ENCODE assay signal across 8 cellular contexts in the genomic region with DNA sequence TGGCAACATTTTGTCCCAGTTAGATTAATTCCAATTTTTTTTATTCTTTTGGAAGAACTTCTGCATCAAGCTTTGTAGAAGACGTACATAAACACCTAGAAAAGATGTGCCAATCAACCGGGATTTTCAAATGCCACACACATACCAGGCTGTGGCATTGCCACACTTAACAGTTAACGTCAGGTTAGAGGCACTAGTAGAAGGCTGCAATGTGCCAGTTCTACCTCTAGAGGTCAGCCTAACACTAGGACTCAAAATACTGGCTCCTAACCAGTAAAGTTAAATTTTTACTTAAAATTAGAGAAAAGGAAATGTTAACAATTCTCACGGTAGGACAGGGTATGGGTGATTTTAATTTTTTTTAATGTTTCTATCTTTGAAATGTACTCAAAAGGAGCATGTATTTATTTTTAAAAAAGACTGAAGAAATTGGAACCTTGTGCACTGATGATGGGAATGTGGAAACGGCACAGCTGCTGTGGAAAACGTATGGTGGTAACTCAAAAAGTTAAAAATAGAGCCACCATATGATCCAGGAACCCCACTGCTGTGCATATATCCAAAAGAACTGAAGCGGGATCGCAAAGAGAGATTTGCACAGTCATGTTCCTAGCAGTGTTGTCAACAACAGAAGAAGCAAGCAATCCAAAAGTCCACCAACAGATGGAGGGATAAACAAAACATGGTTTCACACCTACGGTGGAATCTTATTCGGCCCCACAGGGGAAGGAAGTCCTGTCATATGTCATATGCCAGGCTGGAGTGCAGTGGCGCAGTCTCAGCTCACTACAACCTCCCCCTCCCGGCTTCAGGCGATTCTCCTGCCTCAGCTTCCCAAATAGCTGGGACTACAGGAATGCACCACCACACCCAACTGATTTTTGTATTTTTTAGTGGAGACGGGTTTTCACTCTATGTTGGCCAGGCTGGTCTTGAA. TPM values are rescaled to one million over a fixed set of nuclear protein-coding genes. Genes with fewer than 3 reads are reported as not detected.
A peak's percentile ranks its signal among the peaks of the same experiment; 100 is the strongest.
DNase-seq lines count a peak whose midpoint lies in the region; ATAC-seq, FAIRE-seq and TF ChIP-seq lines count a peak whose summit lies in the region.

No MANE protein-coding gene starts in this region.

- TF ChIP-seq CTCF in HCT116 (IDR thresholded peaks at IDR 0.05 in 2 of 3, conservative IDR thresholded peaks at IDR 0.05 in 1 of 3; ENCODE audit: borderline replicate concordance in 1 of 3, insufficient read depth in 1 of 3, low read depth in 2 of 3, low read length in 2 of 3): peak; percentile 71 to 98 (median 93); a peak in 5 of 6 replicates
- peak; percentile 96 for TF ChIP-seq CTCF in activated CD8-positive, alpha-beta T cell treated with anti-CD3 and anti-CD28 coated beads for 36 hours (IDR thresholded peaks at IDR 0.05)
- TF ChIP-seq CTCF in H1 (IDR thresholded peaks at IDR 0.05; ENCODE audit: control extremely low read depth in 1 of 3, insufficient read depth in 1 of 3, low read depth in 1 of 3, low read length in 3 of 3): peak in 2 of 3 experiments; percentile 70 to 88; a peak in 3 of 4 replicates

- intact Hi-C loops in HCT116 (cut with micrococcal nuclease): loop anchor here (1.0 to 5.0 kb wide), 5 partner anchors 217 to 982 kb away; no protein-coding TSS in a partner anchor
- intact Hi-C loops in activated CD8-positive, alpha-beta T cell treated with anti-CD3 and anti-CD28 coated beads for 36 hours (cut with micrococcal nuclease): loop anchor here (2.0 to 5.0 kb wide), 2 partner anchors 212 to 333 kb away; no protein-coding TSS in a partner anchor

- no peak overlapping the region for H2BK20ac ChIP-seq in H1 (ENCODE audit: low read length)

- H3K4me2 ChIP-seq in HCT116 (ENCODE audit: low read length) (no peak overlapping the region), H1 (ENCODE audit: insufficient read depth in 1 of 2, low read depth in 2 of 2, low read length in 2 of 2) (no peak overlapping the region), mesendoderm (ENCODE audit: low read length) (no peak overlapping the region)

- H3K14ac ChIP-seq in H1 (ENCODE audit: insufficient read length): no peak overlapping the region

- WGBS in H1 (ENCODE audit: extremely low coverage in 1 of 2, insufficient coverage in 1 of 2, insufficient read length in 1 of 2, insufficient replicate concordance in 2 of 2, low coverage in 1 of 2, low lambda C conversion rate in 2 of 2, missing lambda C conversion rate in 1 of 2), 2 experiments: 69% methylated on average over 14 of the region's 14 CpGs; no CpG with 5 or more reads in 1 of the 2 experiments
- WGBS in mesendoderm (ENCODE audit: extremely low coverage, insufficient coverage, low lambda C conversion rate): no CpG with 5 or more reads among the region's 14 CpGs

- H3K36me3 Mint-ChIP-seq in activated CD8-positive, alpha-beta T cell treated with anti-CD3 and anti-CD28 coated beads for 36 hours (ENCODE audit: low read depth): no peaks in the 10 kb centered on the region

- no peak overlapping the region for H4K91ac ChIP-seq in H1 (replicated peaks; ENCODE audit: insufficient read length, low read length)

- H2BK12ac ChIP-seq in H1 (ENCODE audit: low read depth, low read length): no peak overlapping the region

- H3K23me2 ChIP-seq in H1 (ENCODE audit: low read depth, low read length): peaks cover 13% of the 10 kb centered on the region

- no peaks in the 10 kb centered on the region for H3K79me2 ChIP-seq in HCT116 (ENCODE audit: insufficient read depth, low read length)
- no peaks in the 10 kb centered on the region for H3K79me2 ChIP-seq in H1 (ENCODE audit: control insufficient read depth in 1 of 2, insufficient read depth in 2 of 2, low read length in 2 of 2)
- no peaks in the 10 kb centered on the region for H3K79me2 ChIP-seq in mesendoderm (ENCODE audit: control insufficient read depth, insufficient read depth, low read length)

- H2BK5ac ChIP-seq in H1 (ENCODE audit: low read depth, low read length) (no peak overlapping the region), mesendoderm (ENCODE audit: low read length) (no peak overlapping the region)

- H3K9me2 ChIP-seq in HCT116 (ENCODE audit: insufficient read depth): no peaks in the 10 kb centered on the region

- H4K5ac ChIP-seq in H1 (ENCODE audit: insufficient read length, low read depth, low read length): no peak overlapping the region
- no peak overlapping the region for H4K5ac ChIP-seq in mesendoderm (ENCODE audit: low read length)

- TF ChIP-seq POLR2A in HCT116 (IDR thresholded peaks at IDR 0.05; ENCODE audit: borderline replicate concordance, extremely low read depth, insufficient read depth, insufficient read length) (no peak), H1 (IDR thresholded peaks at IDR 0.05; ENCODE audit: control extremely low read depth in 1 of 2, low read depth in 2 of 2, low read length in 2 of 2) (no peak)

- H3K9me3 ChIP-seq in HCT116 (ENCODE audit: control insufficient read depth in 1 of 2, insufficient read depth in 1 of 2, low read depth in 1 of 2, low read length in 2 of 2) (no peaks in the 10 kb centered on the region), H1 (ENCODE audit: insufficient read depth in 2 of 2, low read depth in 1 of 2, low read length in 1 of 2) (0 out of 4 replicates have a peak, but pooled peaks cover 0 to 7% of the 10 kb centered on the region in 2 experiments)

- H2BK120ac ChIP-seq in H1 (replicated peaks; ENCODE audit: low read depth, low read length) (no peak overlapping the region), mesendoderm (ENCODE audit: low read depth, low read length) (no peak overlapping the region)

- CTCF ChIA-PET in HCT116 (lab: Charles Lee): interaction anchor here (0.6 to 2.4 kb wide), 4 partner anchors 69 to 429 kb away, joined by 3 to 16 read pairs (median 6); no protein-coding TSS in a partner anchor
- CTCF ChIA-PET in activated CD8-positive, alpha-beta T cell treated with anti-CD3 and anti-CD28 coated beads for 36 hours (lab: Charles Lee): interaction anchor here (0.7 to 7.2 kb wide), 35 partner anchors 11 to 430 kb away, joined by 3 to 49 read pairs (median 4); a partner anchor contains a TSS
- CTCF ChIA-PET in H1 (lab: Charles Lee; ENCODE audit: partially characterized antibody): interaction anchor here (0.6 to 5.5 kb wide), 28 partner anchors 9 to 430 kb away, joined by 3 to 54 read pairs (median 4); no protein-coding TSS in a partner anchor

- H3K4me3 ChIP-seq in HCT116 (replicated peaks in 1 of 2; ENCODE audit: low read depth in 1 of 2, low read length in 2 of 2) (no peak overlapping the region), H1 (ENCODE audit: extremely low read depth in 1 of 4, insufficient read depth in 2 of 4, low read depth in 3 of 4, low read length in 4 of 4) (no peak overlapping the region), mesendoderm (ENCODE audit: low read length) (no peak overlapping the region)

- H3K4ac ChIP-seq in H1 (replicated peaks; ENCODE audit: insufficient read length, low read depth, low read length) (peak overlapping the region; percentile 78), mesendoderm (ENCODE audit: low read depth, low read length) (no peak overlapping the region)

- H2AFZ ChIP-seq in HCT116 (ENCODE audit: low read depth, low read length, poor library complexity, severe bottlenecking) (no peak overlapping the region), H1 (ENCODE audit: low read length) (0 out of 2 replicates have a peak overlapping the region, but pooled peaks have one; percentile 27)

- peaks cover 0 to 5% of the 10 kb centered on the region in 2 experiments; a peak in 1 of 4 replicates for H3K4me1 ChIP-seq in HCT116 (ENCODE audit: control insufficient read depth in 1 of 2, insufficient read depth in 2 of 2, low read length in 2 of 2)
- H3K4me1 ChIP-seq in H1 (replicated peaks in 1 of 4; ENCODE audit: control insufficient read depth in 3 of 4, insufficient read depth in 4 of 4, low read length in 3 of 4): no peaks in the 10 kb centered on the region; a peak in 1 of 7 replicates
- no peaks in the 10 kb centered on the region for H3K4me1 ChIP-seq in mesendoderm (ENCODE audit: control insufficient read depth, low read depth, low read length)

- H3K9ac ChIP-seq in HCT116 (ENCODE audit: low read length): no peak overlapping the region
- H3K9ac ChIP-seq in H1 (replicated peaks in 1 of 4; ENCODE audit: extremely low read depth in 1 of 4, low read depth in 3 of 4, low read length in 3 of 4): no peak overlapping the region
- no peak overlapping the region for H3K9ac ChIP-seq in mesendoderm (ENCODE audit: low read length)

- POLR2A ChIA-PET in HCT116 (lab: Charles Lee): no interaction called here
- POLR2A ChIA-PET in activated CD8-positive, alpha-beta T cell treated with anti-CD3 and anti-CD28 coated beads for 36 hours (lab: Charles Lee): interaction anchor here (0.6 to 0.9 kb wide), 3 partner anchors 22 to 407 kb away, joined by 3 read pairs; no protein-coding TSS in a partner anchor
- POLR2A ChIA-PET in H1 (lab: Charles Lee; ENCODE audit: partially characterized antibody): interaction anchor here (0.5 to 0.6 kb wide), 2 partner anchors 427 to 684 kb away, joined by 4 read pairs; no protein-coding TSS in a partner anchor

- H3K9me3 Mint-ChIP-seq in activated CD8-positive, alpha-beta T cell treated with anti-CD3 and anti-CD28 coated beads for 36 hours: peaks cover 5% of the 10 kb centered on the region

- no peak overlapping the region for H4K8ac ChIP-seq in H1 (ENCODE audit: extremely low read depth, insufficient read depth, low read length)
- H4K8ac ChIP-seq in mesendoderm (ENCODE audit: low read depth, low read length): no peak overlapping the region

- H3K27ac ChIP-seq in HCT116 (ENCODE audit: low read depth, low read length) (0 out of 2 replicates have a peak overlapping the region, but pooled peaks have one; percentile 7), H1 (ENCODE audit: low read depth, low read length) (no peak overlapping the region), mesendoderm (ENCODE audit: low read depth, low read length) (no peak overlapping the region)

- no peaks in the 10 kb centered on the region for H3K27me3 Mint-ChIP-seq in activated CD8-positive, alpha-beta T cell treated with anti-CD3 and anti-CD28 coated beads for 36 hours

- no peaks in the 10 kb centered on the region for H3K36me3 ChIP-seq in HCT116 (ENCODE audit: control insufficient read depth in 1 of 2, insufficient read depth in 2 of 2, low read length in 2 of 2)
- H3K36me3 ChIP-seq in H1 (ENCODE audit: control insufficient read depth in 2 of 4, insufficient read depth in 4 of 4, low read length in 3 of 4): no peaks in the 10 kb centered on the region
- no peaks in the 10 kb centered on the region for H3K36me3 ChIP-seq in mesendoderm (ENCODE audit: control insufficient read depth, insufficient read depth, low read length)

- ATAC-seq in HCT116 (peak; percentile 79), HG03432 (IDR thresholded peaks at IDR 0.05; ENCODE audit: unreplicated experiment) (no peak)
- peak; percentile 89 for ATAC-seq in activated CD8-positive, alpha-beta T cell treated with anti-CD3 and anti-CD28 coated beads for 36 hours

- H3K56ac ChIP-seq in H1 (replicated peaks; ENCODE audit: insufficient read length, low read depth, low read length) (no peak overlapping the region), mesendoderm (ENCODE audit: low read length) (no peak overlapping the region)

- TF ChIP-seq RAD21 in HCT116 (IDR thresholded peaks at IDR 0.05; ENCODE audit: low read depth): peak; percentile 85
- peak; percentile 92 to 95 for TF ChIP-seq RAD21 in H1 (IDR thresholded peaks at IDR 0.05 in 1 of 2, conservative IDR thresholded peaks at IDR 0.05 in 1 of 2; ENCODE audit: low read depth in 2 of 2, low read length in 2 of 2)

- H3K18ac ChIP-seq in H1 (ENCODE audit: extremely low read depth, low read length) (no peak overlapping the region), mesendoderm (ENCODE audit: low read length) (no peak overlapping the region)

- H3K79me1 ChIP-seq in H1 (ENCODE audit: low read depth, low read length): no peaks in the 10 kb centered on the region
- H3K79me1 ChIP-seq in mesendoderm (ENCODE audit: low read length): no peaks in the 10 kb centered on the region

- FAIRE-seq in H1 (lab: Jason Lieb, UNC): peak; percentile 75

- no peak overlapping the region for H3K4me3 Mint-ChIP-seq in activated CD8-positive, alpha-beta T cell treated with anti-CD3 and anti-CD28 coated beads for 36 hours

- no peak overlapping the region for H3K27ac Mint-ChIP-seq in activated CD8-positive, alpha-beta T cell treated with anti-CD3 and anti-CD28 coated beads for 36 hours

- RAD21 ChIA-PET in HCT116 (lab: Charles Lee; ENCODE audit: low non-redundant PET in 1 of 2, low total read pairs in 2 of 2, uncharacterized antibody in 2 of 2, unreplicated experiment in 2 of 2): interaction anchor here (0.6 to 1.3 kb wide), 3 partner anchors 429 to 448 kb away, joined by 3 to 6 read pairs (median 4); no protein-coding TSS in a partner anchor

- H3K27me3 ChIP-seq in HCT116 (ENCODE audit: insufficient read depth, low read length): no peaks in the 10 kb centered on the region
- no peaks in the 10 kb centered on the region for H3K27me3 ChIP-seq in H1 (replicated peaks in 1 of 4; ENCODE audit: control insufficient read depth in 3 of 4, extremely low read depth in 1 of 4, insufficient read depth in 3 of 4, low read length in 3 of 4)
- no peaks in the 10 kb centered on the region for H3K27me3 ChIP-seq in mesendoderm (ENCODE audit: insufficient read depth, low read length, poor library complexity)

- peaks cover 2% of the 10 kb centered on the region for H3K4me1 Mint-ChIP-seq in activated CD8-positive, alpha-beta T cell treated with anti-CD3 and anti-CD28 coated beads for 36 hours (ENCODE audit: low read depth)

- no TSS peak for BruUV-seq in HCT116 (replicated peaks; lab: Mats Ljungman, UMichigan)

- DNase-seq in DMS114 treated with DMSO at 0.1 percent for 48 hours (lab: John Stamatoyannopoulos, UW; ENCODE audit: unreplicated experiment): peak; percentile 38
- peak; percentile 50 for DNase-seq in HCT116 (ENCODE audit: low read depth, low spot score)
- peak; percentile 72 for DNase-seq in NCI-H82 treated with DMSO at 0.1 percent for 48 hours (lab: John Stamatoyannopoulos, UW; ENCODE audit: unreplicated experiment)
- DNase-seq in activated CD8-positive, alpha-beta T cell treated with anti-CD3 and anti-CD28 coated beads for 36 hours: peak; percentile 79
- peak in 1 of 2 experiments; percentile 68 for DNase-seq in H1 (ENCODE audit: low read depth in 1 of 2, low spot score in 2 of 2)
- DNase-seq in mesendoderm: peak; percentile 60
- peak; percentile 30 to 38 for DNase-seq in stimulated activated CD8-positive, alpha-beta memory T cell treated with anti-CD3 and anti-CD28 coated beads, Interleukin-7, amount 100 ng/mL, for 1 hour (ENCODE audit: low read depth in 2 of 2)

- no peaks in the 10 kb centered on the region for H4K20me1 ChIP-seq in HCT116 (ENCODE audit: insufficient read depth)
- peaks cover 0 to 7% of the 10 kb centered on the region in 2 experiments for H4K20me1 ChIP-seq in H1 (replicated peaks in 1 of 2; ENCODE audit: control insufficient read depth in 1 of 2, insufficient read depth in 2 of 2, low read length in 2 of 2)

- H3K23ac ChIP-seq in H1 (ENCODE audit: insufficient read length) (no peak overlapping the region), mesendoderm (ENCODE audit: low read length) (no peak overlapping the region)

- no peak for TF ChIP-seq EP300 in H1 (IDR thresholded peaks at IDR 0.05; ENCODE audit: borderline replicate concordance in 1 of 2, low read depth in 2 of 2, low read length in 2 of 2)

- no peak overlapping the region for H2BK15ac ChIP-seq in H1 (ENCODE audit: low read length)
- no peak overlapping the region for H2BK15ac ChIP-seq in mesendoderm (replicated peaks; ENCODE audit: low read depth)

- H2AK5ac ChIP-seq in H1 (ENCODE audit: low read depth, low read length) (no peak overlapping the region), mesendoderm (ENCODE audit: low read length) (no peak overlapping the region)

RNA-seq across cellular contexts. Expression of a gene that starts 30.3 kb away (rescaled TPM):
- total RNA-seq in HCT116 (2021; ENCODE audit: unreplicated experiment): 26.5 TPM
- 39.1 and 40.3 TPM in 2 replicates for polyA plus RNA-seq in HCT116 (2012)
- 1 to 10 TPM; 8.5 to 9.4 TPM for total RNA-seq in activated CD8-positive, alpha-beta T cell treated with anti-CD3 and anti-CD28 coated beads for 36 hours
- total RNA-seq in H1 (2021; fragmentation: NEBNext Ultra II Directional; extraction: Animal tissue kit (Norgen Biotek cat#: 25700)): 1.8 and 1.9 TPM in 2 replicates
- 6.4 and 8.2 TPM in 2 replicates for polyA plus RNA-seq in H1 (2011; rRNA removed)
- polyA plus RNA-seq in H1 (2011; cell fraction: cytosol; rRNA removed): 8.1 TPM
- 6.2 TPM for polyA plus RNA-seq in H1 (2011; cell fraction: nucleus; rRNA removed)
- polyA plus RNA-seq in H1 (2012, experiment 1 of 2): 2.1 to 4.5 TPM (median 3.7 TPM) in 4 replicates
- polyA plus RNA-seq in H1 (2012, experiment 2 of 2): 1.9 TPM
- 2.3 TPM for polyA plus RNA-seq in H1 (2013, experiment 1 of 2)
- polyA plus RNA-seq in H1 (2013, experiment 2 of 2): 2.7 TPM
- polyA minus RNA-seq in H1 (2011; rRNA and poly(A)+ RNA removed): 5.5 and 6.1 TPM in 2 replicates
- not detected for polyA minus RNA-seq in H1 (2011; cell fraction: cytosol; rRNA and poly(A)+ RNA removed)
- polyA minus RNA-seq in H1 (2011; cell fraction: nucleus; rRNA and poly(A)+ RNA removed): 3.3 TPM
- 0.32 TPM for polyA plus RNA-seq in mesendoderm (2013, experiment 1 of 2)
- polyA plus RNA-seq in mesendoderm (2013, experiment 2 of 2): 0.18 TPM
